18 cellular contexts compared by ENCODE assay signal in genomic region chr5:82396396-82396795, GRCh38.
DNase-seq lines count a peak whose midpoint lies in the region; ATAC-seq, FAIRE-seq and TF ChIP-seq lines count a peak whose summit lies in the region.
"Had no signal": no experiment of that assay in that cellular context is flagged by ENCODE, and none has a peak within 500 bp of the region (broad histone marks: within the 10 kb centered on the region; RNA-seq: fewer than 3 reads in every experiment).

No MANE protein-coding gene starts in this region.

- DNase-seq in HepG2 (ENCODE audit: low spot score): no peak
- no peak for DNase-seq in right lobe of liver
- peak; percentile 65 for DNase-seq in brain microvascular endothelial cell
- DNase-seq in mesenchymal stem cell: no peak
- no peak for DNase-seq in aorta
- DNase-seq in NAMALWA (ENCODE audit: low spot score): no peak
- DNase-seq: activated T-cell treated with anti-CD3 and anti-CD28 coated beads, Interleukin-2, amount 50 U/mL, for 1 hour; central memory CD4-positive, alpha-beta T cell; glutamatergic neuron; Kasumi-1; NCI-H1436 had no signal

- intact Hi-C loops in HepG2 (cut with micrococcal nuclease; ENCODE audit: unreplicated experiment): no loop called here
- intact Hi-C loops in right lobe of liver (cut with DNase I): no loop called here
- intact Hi-C loops in aorta (cut with DNase I): loop anchor here in 1 of 2 donors (10.0 kb wide), 1 partner anchor 238 kb away; no protein-coding TSS in a partner anchor

- H2BK15ac ChIP-seq in mesenchymal stem cell (ENCODE audit: low read depth, poor library complexity, severe bottlenecking): no peak overlapping the region

- H4K20me1 ChIP-seq in HepG2 (ENCODE audit: insufficient read depth, low read length): no peaks in the 10 kb centered on the region

- H3K27ac ChIP-seq in HepG2 (ENCODE audit: extremely low read length, insufficient read depth, low read length) (peak overlapping the region; percentile 3), right lobe of liver (no peak overlapping the region), brain microvascular endothelial cell (peak overlapping the region; percentile 100), mesenchymal stem cell (ENCODE audit: low read length, poor library complexity, severe bottlenecking) (peak overlapping the region; percentile 65), aorta (ENCODE audit: low read depth in 1 of 2, low read length in 2 of 2) (peak overlapping the region; percentile 67 to 91)
- H3K27ac ChIP-seq: SK-N-MC had no signal

- peak overlapping the region in 1 of 2 experiments; percentile 39 for H2BK12ac ChIP-seq in mesenchymal stem cell (ENCODE audit: low read length in 2 of 2)

- H3K23ac ChIP-seq in mesenchymal stem cell (ENCODE audit: low read length in 2 of 2): no peak overlapping the region

- no peak overlapping the region for H4K8ac ChIP-seq in mesenchymal stem cell (ENCODE audit: low read length)

- in situ Hi-C loops in HepG2 (cut with HindIII; ENCODE audit: extremely low pct_ligation_motif_present, low pct_unique_long_range_greater_than_20kb) (no loop called here), brain microvascular endothelial cell (cut with HindIII; ENCODE audit: low pct_ligation_motif_present, low sequenced_read_pairs) (no loop called here)

- no TSS peak for BruUV-seq in HepG2 (replicated peaks; lab: Mats Ljungman, UMichigan)

- H2BK120ac ChIP-seq in mesenchymal stem cell (ENCODE audit: low read depth, low read length): peak overlapping the region; percentile 9

- no peak for FAIRE-seq in HepG2 (lab: Jason Lieb, UNC)
- FAIRE-seq: A204.1, TTC549 had no signal

- H3K36me3 ChIP-seq in HepG2 (replicated peaks in 1 of 2; ENCODE audit: control insufficient read depth in 1 of 2, insufficient read depth in 2 of 2, low read length in 2 of 2) (no peaks in the 10 kb centered on the region), right lobe of liver (no peaks in the 10 kb centered on the region), brain microvascular endothelial cell (replicated peaks) (no peaks in the 10 kb centered on the region), mesenchymal stem cell (ENCODE audit: control insufficient read depth in 1 of 2, insufficient read depth in 2 of 2, low read depth in 1 of 2, low read length in 2 of 2) (no peaks in the 10 kb centered on the region), aorta (ENCODE audit: control insufficient read depth in 1 of 2, insufficient read depth in 2 of 2, low read length in 1 of 2) (no peaks in the 10 kb centered on the region)

- CTCF ChIA-PET in HepG2 (lab: Yijun Ruan, JAX; ENCODE audit: low intra/inter-chr PET ratio, low total read pairs): interaction anchor here (0.5 kb wide), 1 partner anchor 78 kb away, joined by 4 read pairs; no protein-coding TSS in a partner anchor

- H3K9ac ChIP-seq in HepG2 (ENCODE audit: insufficient read depth, low read depth, low read length) (no peak overlapping the region), mesenchymal stem cell (ENCODE audit: low read length) (peak overlapping the region; percentile 77)

- POLR2A ChIA-PET in HepG2 (lab: Yijun Ruan, JAX): interaction anchor here (2.3 kb wide), 1 partner anchor 9 kb away, joined by 20 read pairs; no protein-coding TSS in a partner anchor

- TF ChIP-seq POLR2A in HepG2 (IDR thresholded peaks at IDR 0.05; ENCODE audit: insufficient read depth in 1 of 2, low read depth in 2 of 2, low read length in 2 of 2) (no peak), right lobe of liver (IDR thresholded peaks at IDR 0.05) (no peak)

- H3K27me3 ChIP-seq in HepG2 (ENCODE audit: control insufficient read depth in 1 of 2, insufficient read depth in 2 of 2, low read length in 2 of 2) (no peaks in the 10 kb centered on the region), right lobe of liver (no peaks in the 10 kb centered on the region), brain microvascular endothelial cell (replicated peaks) (no peaks in the 10 kb centered on the region), mesenchymal stem cell (ENCODE audit: control insufficient read depth in 1 of 2, insufficient read depth in 1 of 2, low read length in 2 of 2) (no peaks in the 10 kb centered on the region), aorta (ENCODE audit: control insufficient read depth in 1 of 2, insufficient read depth in 2 of 2, low read length in 1 of 2) (no peaks in the 10 kb centered on the region)

- ATAC-seq in HepG2 (no peak), right lobe of liver (no peak), aorta (ENCODE audit: low FRiP score) (no peak), HG03045 (IDR thresholded peaks at IDR 0.05; ENCODE audit: unreplicated experiment) (no peak), GM21619 (IDR thresholded peaks at IDR 0.05; ENCODE audit: unreplicated experiment) (no peak)
- ATAC-seq: activated naive CD4-positive, alpha-beta T cell treated with anti-CD3 and anti-CD28 coated beads, Interleukin-2, amount 50 U/mL, for 72 hours; stimulated activated effector memory CD8-positive, alpha-beta T cell treated with anti-CD3 and anti-CD28 coated beads, Interleukin-12 subunit alpha, Interleukin-12 subunit beta, amount 100 ng/mL, for 72 hours had no signal

- no peak overlapping the region for H3K4me3 ChIP-seq in HepG2 (replicated peaks in 1 of 3; ENCODE audit: insufficient read depth in 1 of 3, low read depth in 2 of 3, low read length in 3 of 3)
- no peak overlapping the region for H3K4me3 ChIP-seq in right lobe of liver
- no peak overlapping the region for H3K4me3 ChIP-seq in brain microvascular endothelial cell (ENCODE audit: low read depth, low read length)
- peak overlapping the region in 1 of 2 experiments; percentile 15 for H3K4me3 ChIP-seq in mesenchymal stem cell (ENCODE audit: insufficient read depth in 1 of 2, low read depth in 1 of 2, low read length in 2 of 2)
- H3K4me3 ChIP-seq in aorta (ENCODE audit: low read length in 2 of 2): no peak overlapping the region
- H3K4me3 ChIP-seq: SK-N-MC had no signal

- no peaks in the 10 kb centered on the region for H3K9me3 ChIP-seq in HepG2 (ENCODE audit: low read length)
- H3K9me3 ChIP-seq in right lobe of liver: no peaks in the 10 kb centered on the region
- H3K9me3 ChIP-seq in mesenchymal stem cell (ENCODE audit: control insufficient read depth, low read length): no peaks in the 10 kb centered on the region
- no peaks in the 10 kb centered on the region for H3K9me3 ChIP-seq in aorta (ENCODE audit: control insufficient read depth, low read length)

- H3K4me1 ChIP-seq in HepG2 (ENCODE audit: insufficient read depth, low read length) (peaks cover 20% of the 10 kb centered on the region), right lobe of liver (no peaks in the 10 kb centered on the region), mesenchymal stem cell (ENCODE audit: control insufficient read depth, insufficient read depth, low read depth, low read length) (no peaks in the 10 kb centered on the region), aorta (ENCODE audit: control insufficient read depth in 1 of 2, insufficient read depth in 2 of 2, low read length in 2 of 2) (peaks cover 0 to 1% of the 10 kb centered on the region in 2 donors)

- H2AFZ ChIP-seq in HepG2 (ENCODE audit: low read length): no peak overlapping the region
- H2AFZ ChIP-seq in mesenchymal stem cell (ENCODE audit: low read depth, low read length): no peak overlapping the region

- TF ChIP-seq EP300 in HepG2 (IDR thresholded peaks at IDR 0.05; ENCODE audit: low read depth in 2 of 2, low read length in 2 of 2) (no peak), HepG2 (CRISPR knock-in tag; IDR thresholded peaks at IDR 0.05; ENCODE audit: borderline replicate concordance) (no peak)

- H3K14ac ChIP-seq in mesenchymal stem cell (ENCODE audit: low read length in 2 of 2): no peak overlapping the region

- TF ChIP-seq RAD21 in HepG2 (CRISPR knock-in tag; IDR thresholded peaks at IDR 0.05): no peak

- peak overlapping the region in 1 of 2 experiments; percentile 34 for H3K18ac ChIP-seq in mesenchymal stem cell (ENCODE audit: low read depth in 1 of 2, low read length in 2 of 2)

- TF ChIP-seq CTCF in HepG2 (CRISPR knock-in tag; IDR thresholded peaks at IDR 0.05) (no peak), right lobe of liver (IDR thresholded peaks at IDR 0.05) (no peak), brain microvascular endothelial cell (IDR thresholded peaks at IDR 0.05; ENCODE audit: low read depth, low read length, missing control alignments) (no peak)

- no peak overlapping the region for H2AK5ac ChIP-seq in mesenchymal stem cell (ENCODE audit: low read length, severe bottlenecking)

- 90% methylated on average over 2 of the region's 2 CpGs for WGBS in HepG2 (ENCODE audit: low lambda C conversion rate)
- WGBS in right lobe of liver (ENCODE audit: insufficient coverage, low coverage, low lambda C conversion rate, missing lambda C conversion rate): 91% methylated on average over 2 of the region's 2 CpGs
- WGBS in mesenchymal stem cell: 95% methylated on average over 2 of the region's 2 CpGs
- WGBS in aorta, 2 donors: 57 to 58% methylated on average over 2 of the region's 2 CpGs

- H4K91ac ChIP-seq in mesenchymal stem cell (ENCODE audit: low read length): no peak overlapping the region

- no peaks in the 10 kb centered on the region for H3K79me1 ChIP-seq in mesenchymal stem cell (replicated peaks; ENCODE audit: low read length, poor library complexity, severe bottlenecking)

- no peak overlapping the region for H2BK5ac ChIP-seq in mesenchymal stem cell (ENCODE audit: low read depth, low read length, poor library complexity, severe bottlenecking)

- peak overlapping the region in 1 of 2 experiments; percentile 69 for H3K4ac ChIP-seq in mesenchymal stem cell (ENCODE audit: low read depth in 1 of 2, low read length in 2 of 2)

- H3K4me2 ChIP-seq in HepG2 (ENCODE audit: low read depth, low read length): 0 out of 2 replicates have a peak overlapping the region, but pooled peaks have one; percentile 13
- H3K4me2 ChIP-seq in mesenchymal stem cell (ENCODE audit: low read length, poor library complexity, severe bottlenecking): no peak overlapping the region

- no peaks in the 10 kb centered on the region for H3K79me2 ChIP-seq in HepG2 (ENCODE audit: insufficient read depth, low read length)

TF ChIP-seq in HepG2, 621 proteins besides CTCF, POLR2A, EP300 and RAD21:
- TF ChIP-seq RCOR2 (CRISPR knock-in tag; IDR thresholded peaks at IDR 0.05) (no peak), E2F1 (CRISPR knock-in tag; IDR thresholded peaks at IDR 0.05) (no peak)

Comparison
In these comparisons a context has a peak if more than half of its experiments do, and no peak if none do; other contexts are left out.
1. H3K27ac ChIP-seq: peak in HepG2 (single experiment), brain microvascular endothelial cell (single experiment), mesenchymal stem cell (single experiment) and aorta (2 of 2); none in right lobe of liver (0 of 3).